8 cellular contexts compared by ENCODE assay signal in genomic region chr13:78609464-78610205, GRCh38. TPM values are rescaled to one million over a fixed set of nuclear protein-coding genes. Genes with fewer than 3 reads are reported as not detected.
DNase-seq lines count a peak whose midpoint lies in the region; ATAC-seq, FAIRE-seq and TF ChIP-seq lines count a peak whose summit lies in the region.

No MANE protein-coding gene starts in this region.

- intact Hi-C loops in activated T-helper 1 cell treated with anti-CD3 and anti-CD28 coated beads, Interleukin-12 subunit alpha, Interleukin-12 subunit beta, Interleukin-2, Interleukin-4 antibody, amounts not matched to agents 30 ng/mL and 10 ng/mL and 1 ng/mL, durations not matched to agents 14 hours and 24 hours and 36 hours (cut with micrococcal nuclease): loop anchor here (2.0 kb wide), 2 partner anchors 17 to 49 kb away; partner anchors contain the start of gene OBI1

- peak overlapping the region; percentile 57 for H3K4me3 Mint-ChIP-seq in activated T-helper 1 cell treated with anti-CD3 and anti-CD28 coated beads, Interleukin-12 subunit alpha, Interleukin-12 subunit beta, Interleukin-2, Interleukin-4 antibody, amounts not matched to agents 30 ng/mL and 10 ng/mL and 1 ng/mL, durations not matched to agents 14 hours and 24 hours and 36 hours
- H3K4me3 Mint-ChIP-seq in stimulated activated memory B cell treated with anti-CD40 and anti-IgM and Interleukin-4, amounts not matched to agents 10 μg/mL and 1 μg/mL and 100 μg/mL, for 72 hours: peak overlapping the region; percentile 91

- H3K4me1 Mint-ChIP-seq in activated T-helper 1 cell treated with anti-CD3 and anti-CD28 coated beads, Interleukin-12 subunit alpha, Interleukin-12 subunit beta, Interleukin-2, Interleukin-4 antibody, amounts not matched to agents 30 ng/mL and 10 ng/mL and 1 ng/mL, durations not matched to agents 14 hours and 24 hours and 36 hours (ENCODE audit: low read depth): peaks cover 15% of the 10 kb centered on the region
- H3K4me1 Mint-ChIP-seq in stimulated activated memory B cell treated with anti-CD40 and anti-IgM and Interleukin-4, amounts not matched to agents 10 μg/mL and 1 μg/mL and 100 μg/mL, for 72 hours: peaks cover 40% of the 10 kb centered on the region

- H3K36me3 Mint-ChIP-seq in activated T-helper 1 cell treated with anti-CD3 and anti-CD28 coated beads, Interleukin-12 subunit alpha, Interleukin-12 subunit beta, Interleukin-2, Interleukin-4 antibody, amounts not matched to agents 30 ng/mL and 10 ng/mL and 1 ng/mL, durations not matched to agents 14 hours and 24 hours and 36 hours (ENCODE audit: low read depth): peaks cover 5% of the 10 kb centered on the region
- H3K36me3 Mint-ChIP-seq in stimulated activated memory B cell treated with anti-CD40 and anti-IgM and Interleukin-4, amounts not matched to agents 10 μg/mL and 1 μg/mL and 100 μg/mL, for 72 hours: peaks cover 6% of the 10 kb centered on the region

- H3K9me3 Mint-ChIP-seq in activated T-helper 1 cell treated with anti-CD3 and anti-CD28 coated beads, Interleukin-12 subunit alpha, Interleukin-12 subunit beta, Interleukin-2, Interleukin-4 antibody, amounts not matched to agents 30 ng/mL and 10 ng/mL and 1 ng/mL, durations not matched to agents 14 hours and 24 hours and 36 hours: no peaks in the 10 kb centered on the region
- H3K9me3 Mint-ChIP-seq in stimulated activated memory B cell treated with anti-CD40 and anti-IgM and Interleukin-4, amounts not matched to agents 10 μg/mL and 1 μg/mL and 100 μg/mL, for 72 hours: no peaks in the 10 kb centered on the region

- no peak for ATAC-seq in stimulated activated memory B cell treated with anti-CD40 and anti-IgM and Interleukin-4, amounts not matched to agents 10 μg/mL and 1 μg/mL and 100 μg/mL, for 72 hours

- peak overlapping the region; percentile 45 for H3K4me3 ChIP-seq in iPS-18c (ENCODE audit: insufficient read depth, low read depth, low read length)

- H3K27ac Mint-ChIP-seq in activated T-helper 1 cell treated with anti-CD3 and anti-CD28 coated beads, Interleukin-12 subunit alpha, Interleukin-12 subunit beta, Interleukin-2, Interleukin-4 antibody, amounts not matched to agents 30 ng/mL and 10 ng/mL and 1 ng/mL, durations not matched to agents 14 hours and 24 hours and 36 hours: no peak overlapping the region
- no peak overlapping the region for H3K27ac Mint-ChIP-seq in stimulated activated memory B cell treated with anti-CD40 and anti-IgM and Interleukin-4, amounts not matched to agents 10 μg/mL and 1 μg/mL and 100 μg/mL, for 72 hours

- no peaks in the 10 kb centered on the region for H3K9me3 ChIP-seq in iPS-18c (ENCODE audit: control insufficient read depth, insufficient read depth, low read length)

- no peak for FAIRE-seq in H54 (lab: Jason Lieb, UNC)

- peak; percentile 42 for DNase-seq in NCI-H1092 (lab: John Stamatoyannopoulos, UW)
- DNase-seq in NCI-H1092 treated with DMSO at 0.1 percent for 48 hours (lab: John Stamatoyannopoulos, UW): no peak
- no peak for DNase-seq in activated T-helper 1 cell treated with anti-CD3 and anti-CD28 coated beads, Interleukin-12 subunit alpha, Interleukin-12 subunit beta, Interleukin-2, Interleukin-4 antibody, amounts not matched to agents 30 ng/mL and 10 ng/mL and 1 ng/mL, durations not matched to agents 14 hours and 24 hours and 36 hours (ENCODE audit: low spot score)
- no peak for DNase-seq in H54 (ENCODE audit: insufficient read length, low spot score)
- no peak for DNase-seq in kidney tubule cell (ENCODE audit: low spot score)
- DNase-seq in activated CD4-positive, CD25-positive, alpha-beta regulatory T cell treated with anti-CD3 and anti-CD28 coated beads, Interleukin-2, amount 50 U/mL, for 72 hours: no peak

- peaks cover 68% of the 10 kb centered on the region for H3K27me3 Mint-ChIP-seq in activated T-helper 1 cell treated with anti-CD3 and anti-CD28 coated beads, Interleukin-12 subunit alpha, Interleukin-12 subunit beta, Interleukin-2, Interleukin-4 antibody, amounts not matched to agents 30 ng/mL and 10 ng/mL and 1 ng/mL, durations not matched to agents 14 hours and 24 hours and 36 hours (ENCODE audit: insufficient read depth)
- H3K27me3 Mint-ChIP-seq in stimulated activated memory B cell treated with anti-CD40 and anti-IgM and Interleukin-4, amounts not matched to agents 10 μg/mL and 1 μg/mL and 100 μg/mL, for 72 hours: peaks cover 62% of the 10 kb centered on the region

- TF ChIP-seq POLR2A in H54 (IDR thresholded peaks at IDR 0.05; ENCODE audit: low read depth, low read length): no peak

RNA-seq across cellular contexts. Expression of gene POU4F1, which starts 6.3 kb away (rescaled TPM):
- total RNA-seq in activated T-helper 1 cell treated with anti-CD3 and anti-CD28 coated beads, Interleukin-12 subunit alpha, Interleukin-12 subunit beta, Interleukin-2, Interleukin-4 antibody, amounts not matched to agents 30 ng/mL and 10 ng/mL and 1 ng/mL, durations not matched to agents 14 hours and 24 hours and 36 hours: 0.23 and 0.29 TPM in 2 replicates

RNA-seq across cellular contexts. Expression of gene OBI1, which starts 49.3 kb away (rescaled TPM):
- total RNA-seq in activated T-helper 1 cell treated with anti-CD3 and anti-CD28 coated beads, Interleukin-12 subunit alpha, Interleukin-12 subunit beta, Interleukin-2, Interleukin-4 antibody, amounts not matched to agents 30 ng/mL and 10 ng/mL and 1 ng/mL, durations not matched to agents 14 hours and 24 hours and 36 hours: 20.0 and 21.1 TPM in 2 replicates
